8 cellular contexts compared by ENCODE assay signal in genomic region chr2:12719400-12720104, GRCh38. TPM values are rescaled to one million over a fixed set of nuclear protein-coding genes. Genes with fewer than 3 reads are reported as not detected.
DNase-seq lines count a peak whose midpoint lies in the region; ATAC-seq, FAIRE-seq and TF ChIP-seq lines count a peak whose summit lies in the region.

No MANE protein-coding gene starts in this region.

- H3K4me3 ChIP-seq in K562 (peak overlapping the region; percentile 64), lung (peak overlapping the region; percentile 80), uterus (peak overlapping the region; percentile 80 to 96)

- H3K36me3 ChIP-seq in K562 (ENCODE audit: control insufficient read depth, insufficient read depth, low read length) (peaks cover 19% of the 10 kb centered on the region; the same call in 2 of the 3 replicates), lung (ENCODE audit: control insufficient read depth in 2 of 2, insufficient read depth in 2 of 2, low read length in 2 of 2) (peaks cover 3 to 4% of the 10 kb centered on the region in 2 donors), uterus (no peaks in the 10 kb centered on the region)

- ATAC-seq in stimulated activated naive CD8-positive, alpha-beta T cell treated with anti-CD3 and anti-CD28 coated beads, Interleukin-15, Interleukin-2, amounts not matched to agents 100 U/mL and 50 U/mL, for 24 hours, result no peak
- no peak for ATAC-seq in K562
- ATAC-seq in lung (ENCODE audit: insufficient read depth, low FRiP score), result no peak
- ATAC-seq in GM21619 (IDR thresholded peaks at IDR 0.05; ENCODE audit: unreplicated experiment), result no peak
- ATAC-seq in HG03432 (IDR thresholded peaks at IDR 0.05; ENCODE audit: unreplicated experiment), result no peak

- H3K4me1 ChIP-seq in K562 (replicated peaks in 1 of 2; ENCODE audit: control insufficient read depth in 2 of 2, insufficient read depth in 2 of 2, low read length in 2 of 2) (peaks cover 13 to 30% of the 10 kb centered on the region in 2 experiments; a peak in 4 of 5 replicates), lung (ENCODE audit: control insufficient read depth in 2 of 2, insufficient read depth in 2 of 2, low read length in 2 of 2) (peaks cover 7 to 35% of the 10 kb centered on the region in 2 donors), uterus (peaks cover 0 to 3% of the 10 kb centered on the region in 2 donors)

- in situ Hi-C loops in K562 (cut with MboI), result loop anchor here (5.0 to 25.0 kb wide), 3 partner anchors 302 to 892 kb away; no protein-coding TSS in a partner anchor

- H3K9me1 ChIP-seq in K562 (ENCODE audit: control insufficient read depth, insufficient read depth, low read length), result no peaks in the 10 kb centered on the region

- H3K4me1 Mint-ChIP-seq in stimulated activated naive CD8-positive, alpha-beta T cell treated with anti-CD3 and anti-CD28 coated beads, Interleukin-15, Interleukin-2, amounts not matched to agents 100 ng/mL and 50 ng/mL, for 24 hours (ENCODE audit: low read depth), result peaks cover 69% of the 10 kb centered on the region

- peaks cover 3% of the 10 kb centered on the region for H3K36me3 Mint-ChIP-seq in stimulated activated naive CD8-positive, alpha-beta T cell treated with anti-CD3 and anti-CD28 coated beads, Interleukin-15, Interleukin-2, amounts not matched to agents 100 ng/mL and 50 ng/mL, for 24 hours (ENCODE audit: low read depth)

- no peak for DNase-seq in stimulated activated naive CD8-positive, alpha-beta T cell treated with anti-CD3 and anti-CD28 coated beads, Interleukin-15, Interleukin-2, amounts not matched to agents 100 U/mL and 50 U/mL, for 24 hours
- DNase-seq in K562 (ENCODE audit: extremely low read depth in 1 of 4, low spot score in 3 of 4), result no peak
- no peak for DNase-seq in lung (ENCODE audit: low spot score)
- no peak for DNase-seq in uterus
- DNase-seq in GF-D8 (lab: John Stamatoyannopoulos, UW), result no peak

- FAIRE-seq in K562 (lab: Jason Lieb, UNC), result peak; percentile 26

- H3K27ac Mint-ChIP-seq in stimulated activated naive CD8-positive, alpha-beta T cell treated with anti-CD3 and anti-CD28 coated beads, Interleukin-15, Interleukin-2, amounts not matched to agents 100 ng/mL and 50 ng/mL, for 24 hours, result peak overlapping the region; percentile 59

- BruUV-seq in K562 (replicated peaks; lab: Mats Ljungman, UMichigan), result no TSS peak

- H3K27ac ChIP-seq in K562 (ENCODE audit: extremely low read depth, low read depth, low read length) (no peak overlapping the region), lung (ENCODE audit: low read depth in 1 of 2, low read length in 1 of 2) (peak overlapping the region; percentile 90 to 97), uterus (peak overlapping the region; percentile 87 to 96)

- no peak overlapping the region for H2AFZ ChIP-seq in K562 (ENCODE audit: low read depth, low read length)

- H3K27me3 Mint-ChIP-seq in stimulated activated naive CD8-positive, alpha-beta T cell treated with anti-CD3 and anti-CD28 coated beads, Interleukin-15, Interleukin-2, amounts not matched to agents 100 ng/mL and 50 ng/mL, for 24 hours, result peaks cover 6% of the 10 kb centered on the region

- H4K20me1 ChIP-seq in K562 (replicated peaks; ENCODE audit: control insufficient read depth, insufficient read depth, low read length), result no peaks in the 10 kb centered on the region; the same call in 1 of the 2 replicates

- 26% methylated on average over 9 of the region's 9 CpGs for WGBS in K562 (ENCODE audit: insufficient coverage, low coverage, missing lambda C conversion rate)
- 26 to 42% methylated on average over 9 of the region's 9 CpGs for WGBS in lung, 2 donors

- intact Hi-C loops in K562 (cut with micrococcal nuclease), result loop anchor here (5.0 kb wide), 6 partner anchors 42 to 752 kb away; no protein-coding TSS in a partner anchor
- intact Hi-C loops in uterus (cut with DNase I; ENCODE audit: low total_unique reads), result loop anchor here (10.0 kb wide), 2 partner anchors 265 to 855 kb away; no protein-coding TSS in a partner anchor

- TF ChIP-seq CTCF in K562 (IDR thresholded peaks at IDR 0.05 in 2 of 3, conservative IDR thresholded peaks at IDR 0.05 in 1 of 3; ENCODE audit: insufficient read depth in 2 of 3, low read depth in 1 of 3, low read length in 3 of 3) (no peak), lung (IDR thresholded peaks at IDR 0.05; ENCODE audit: control extremely low read depth, extremely low read depth) (no peak), uterus (IDR thresholded peaks at IDR 0.05) (no peak)

- peak overlapping the region; percentile 86; the same call in 1 of the 2 replicates for H3K4me2 ChIP-seq in K562 (ENCODE audit: insufficient read depth, low read length)

- H3K4me3 Mint-ChIP-seq in stimulated activated naive CD8-positive, alpha-beta T cell treated with anti-CD3 and anti-CD28 coated beads, Interleukin-15, Interleukin-2, amounts not matched to agents 100 ng/mL and 50 ng/mL, for 24 hours, result peak overlapping the region; percentile 88

- POLR2A ChIA-PET in K562 (lab: Yijun Ruan, JAX), result interaction anchor here (1.1 to 1.7 kb wide), 2 partner anchors 7 to 9 kb away, joined by 4 read pairs; no protein-coding TSS in a partner anchor

- no peak overlapping the region; a peak in 1 of 4 replicates for H3K9ac ChIP-seq in K562 (ENCODE audit: insufficient read depth in 1 of 2, low read depth in 2 of 2, low read length in 2 of 2)

- TF ChIP-seq POLR2A in K562 (conservative IDR thresholded peaks at IDR 0.05) (no peak), uterus (IDR thresholded peaks at IDR 0.05) (no peak)

- H3K9me3 ChIP-seq in K562 (replicated peaks; ENCODE audit: control insufficient read depth, insufficient read depth, low read depth, low read length) (no peaks in the 10 kb centered on the region), lung (ENCODE audit: control insufficient read depth in 2 of 2, insufficient read depth in 1 of 2, low read length in 1 of 2) (no peaks in the 10 kb centered on the region), uterus (no peaks in the 10 kb centered on the region)

- no peaks in the 10 kb centered on the region for H3K27me3 ChIP-seq in K562 (ENCODE audit: control insufficient read depth in 2 of 2, insufficient read depth in 2 of 2, low read length in 2 of 2)
- H3K27me3 ChIP-seq in lung (ENCODE audit: control insufficient read depth, insufficient read depth), result no peaks in the 10 kb centered on the region
- H3K27me3 ChIP-seq in uterus, result no peaks in the 10 kb centered on the region

- no peak for TF ChIP-seq EP300 in K562 (IDR thresholded peaks at IDR 0.05; ENCODE audit: low read length)

- H3K79me2 ChIP-seq in K562 (ENCODE audit: control insufficient read depth, insufficient read depth, low read length), result peaks cover 65% of the 10 kb centered on the region

- H3K9me3 Mint-ChIP-seq in stimulated activated naive CD8-positive, alpha-beta T cell treated with anti-CD3 and anti-CD28 coated beads, Interleukin-15, Interleukin-2, amounts not matched to agents 100 ng/mL and 50 ng/mL, for 24 hours, result no peaks in the 10 kb centered on the region

- CTCF ChIA-PET in K562 (lab: Yijun Ruan, JAX; ENCODE audit: low intra/inter-chr PET ratio), result no interaction called here

- no peak for TF ChIP-seq RAD21 in K562 (CRISPR knock-in tag; conservative IDR thresholded peaks at IDR 0.05 in 1 of 2, IDR thresholded peaks at IDR 0.05 in 1 of 2)

TF ChIP-seq in K562, 482 proteins besides CTCF, POLR2A, EP300 and RAD21 (continues in another document):
- TF ChIP-seq, protein P1, sequence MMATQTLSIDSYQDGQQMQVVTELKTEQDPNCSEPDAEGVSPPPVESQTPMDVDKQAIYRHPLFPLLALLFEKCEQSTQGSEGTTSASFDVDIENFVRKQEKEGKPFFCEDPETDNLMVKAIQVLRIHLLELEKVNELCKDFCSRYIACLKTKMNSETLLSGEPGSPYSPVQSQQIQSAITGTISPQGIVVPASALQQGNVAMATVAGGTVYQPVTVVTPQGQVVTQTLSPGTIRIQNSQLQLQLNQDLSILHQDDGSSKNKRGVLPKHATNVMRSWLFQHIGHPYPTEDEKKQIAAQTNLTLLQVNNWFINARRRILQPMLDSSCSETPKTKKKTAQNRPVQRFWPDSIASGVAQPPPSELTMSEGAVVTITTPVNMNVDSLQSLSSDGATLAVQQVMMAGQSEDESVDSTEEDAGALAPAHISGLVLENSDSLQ (IDR thresholded peaks at IDR 0.05), result peak; percentile 40; the same call in 1 of the 2 replicates
- no peak for TF ChIP-seq ZNF146 (CRISPR knock-in tag; IDR thresholded peaks at IDR 0.05; ENCODE audit: unreplicated experiment)
- TF ChIP-seq, protein P2, sequence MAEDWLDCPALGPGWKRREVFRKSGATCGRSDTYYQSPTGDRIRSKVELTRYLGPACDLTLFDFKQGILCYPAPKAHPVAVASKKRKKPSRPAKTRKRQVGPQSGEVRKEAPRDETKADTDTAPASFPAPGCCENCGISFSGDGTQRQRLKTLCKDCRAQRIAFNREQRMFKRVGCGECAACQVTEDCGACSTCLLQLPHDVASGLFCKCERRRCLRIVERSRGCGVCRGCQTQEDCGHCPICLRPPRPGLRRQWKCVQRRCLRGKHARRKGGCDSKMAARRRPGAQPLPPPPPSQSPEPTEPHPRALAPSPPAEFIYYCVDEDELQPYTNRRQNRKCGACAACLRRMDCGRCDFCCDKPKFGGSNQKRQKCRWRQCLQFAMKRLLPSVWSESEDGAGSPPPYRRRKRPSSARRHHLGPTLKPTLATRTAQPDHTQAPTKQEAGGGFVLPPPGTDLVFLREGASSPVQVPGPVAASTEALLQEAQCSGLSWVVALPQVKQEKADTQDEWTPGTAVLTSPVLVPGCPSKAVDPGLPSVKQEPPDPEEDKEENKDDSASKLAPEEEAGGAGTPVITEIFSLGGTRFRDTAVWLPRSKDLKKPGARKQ (CRISPR knock-in tag; IDR thresholded peaks at IDR 0.05), result 0 out of 2 replicates have a peak, but pooled peaks have one; percentile 58

RNA-seq across cellular contexts. Expression of gene TRIB2, which starts 2.8 kb away (rescaled TPM):
- 27.9 and 40.5 TPM in 2 replicates for total RNA-seq in K562 (2011; cell fraction: chromatin; rRNA removed; ENCODE audit: low replicate concordance)
- 35.9 and 38.8 TPM in 2 replicates for total RNA-seq in K562 (2011; cell fraction: nucleolus; rRNA removed)
- 25.5 and 29.1 TPM in 2 replicates for total RNA-seq in K562 (2011; cell fraction: nucleoplasm; rRNA removed)
- total RNA-seq in K562 (2014; rRNA removed), result 27.5 and 30.9 TPM in 2 replicates
- 24.1 and 24.8 TPM in 2 replicates for total RNA-seq in K562 (2014; rRNA removed; fragmentation: Illumina TruSeq; extraction: Trizol)
- total RNA-seq in K562 (2015; rRNA removed; fragmentation: Illumina TruSeq; extraction: Trizol), result 19.8 and 19.9 TPM in 2 replicates
- 39.0 and 43.0 TPM in 2 replicates for total RNA-seq in K562 (2021)
- 22.1 and 28.6 TPM in 2 replicates for polyA plus RNA-seq in K562 (2011; rRNA removed)
- polyA plus RNA-seq in K562 (2011; cell fraction: cytosol; rRNA removed), result 21.6 and 26.2 TPM in 2 replicates
- polyA plus RNA-seq in K562 (2011; cell fraction: nucleus; rRNA removed), result 58.7 and 62.0 TPM in 2 replicates
- polyA plus RNA-seq in K562 (2012), result 20.0 and 26.4 TPM in 2 replicates
- 22.5 and 26.3 TPM in 2 replicates for polyA plus RNA-seq in K562 (2014; fragmentation: Illumina TruSeq; extraction: Trizol)
- polyA plus RNA-seq in K562 (2014; fragmentation: Nextera tagmentation; extraction: Ambion mirVana), result 10 to 100 TPM in 1 of 2 experiments, 1 to 10 TPM in 1; 9.0 to 12.2 TPM
- 28.1 and 36.4 TPM in 2 replicates for polyA plus RNA-seq in K562 (2014; rRNA removed)
- 25.6 and 33.0 TPM in 2 replicates for polyA minus RNA-seq in K562 (2011; rRNA and poly(A)+ RNA removed)
- 24.9 and 28.0 TPM in 2 replicates for polyA minus RNA-seq in K562 (2011; cell fraction: cytosol; rRNA and poly(A)+ RNA removed)
- 48.7 and 49.8 TPM in 2 replicates for polyA minus RNA-seq in K562 (2011; cell fraction: nucleus; rRNA and poly(A)+ RNA removed)
- 10 to 100 TPM; 47.4 to 83.6 TPM for total RNA-seq in lung
- polyA plus RNA-seq in lung, result 10 to 100 TPM; 21.3 to 29.6 TPM
- 10 to 100 TPM; 23.8 to 83.6 (median 40.1) TPM for total RNA-seq in uterus
